8 cellular contexts compared by ENCODE assay signal in the genomic region with DNA sequence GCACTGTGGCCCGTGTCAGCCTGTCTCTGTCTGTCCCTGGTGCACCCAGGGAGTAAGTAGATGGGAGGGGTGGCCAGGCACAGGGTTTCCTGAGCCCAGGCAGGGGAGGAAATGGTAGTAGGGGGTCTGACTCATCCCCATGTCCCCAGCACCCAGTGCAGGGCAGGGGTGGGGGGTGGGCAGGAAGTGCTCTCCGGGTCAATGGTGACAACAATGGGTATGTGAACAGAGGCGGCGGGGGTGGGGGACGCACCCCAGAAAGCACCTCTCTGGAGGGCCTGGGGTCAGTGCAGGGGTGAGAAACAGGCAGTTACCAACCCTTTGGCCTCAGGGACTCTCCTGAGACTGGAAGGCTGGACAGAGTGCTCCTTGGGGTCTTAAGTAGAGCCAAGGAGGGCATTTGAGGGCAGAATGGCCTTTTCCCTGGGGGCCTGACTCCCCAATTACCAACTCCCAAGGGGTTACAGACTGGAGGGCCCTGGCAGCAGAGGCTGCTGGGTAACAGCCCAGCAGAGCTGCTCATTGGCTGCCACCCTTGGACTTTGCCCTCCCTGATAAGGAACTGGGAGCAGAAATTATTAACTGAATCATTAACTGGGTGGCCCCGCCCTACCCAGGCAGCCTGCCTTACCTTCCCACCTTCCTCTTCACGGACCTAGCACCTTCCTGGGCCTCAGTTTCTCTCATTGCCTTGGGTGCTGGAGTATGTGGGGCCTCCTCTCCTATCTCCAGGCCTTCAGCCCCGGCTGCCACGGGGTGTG. TPM values are rescaled to one million over a fixed set of nuclear protein-coding genes. Genes with fewer than 3 reads are reported as not detected.
DNase-seq lines count a peak whose midpoint lies in the region; ATAC-seq and TF ChIP-seq lines count a peak whose summit lies in the region.

No MANE protein-coding gene starts in this region.

- peak; percentile 26 for DNase-seq in stimulated activated CD4-positive, alpha-beta T cell treated with anti-CD3 and anti-CD28 coated beads, Interleukin-15, amount 100 ng/mL, for 24 hours
- DNase-seq in stimulated activated CD4-positive, alpha-beta T cell treated with anti-CD3 and anti-CD28 coated beads, Interleukin-4, amount 100 ng/mL, for 1 hour, result no peak
- peak; percentile 65 for DNase-seq in PC-3
- no peak for DNase-seq in endodermal cell
- peak; percentile 33 to 68 for DNase-seq in stimulated activated naive CD8-positive, alpha-beta T cell treated with anti-CD3 and anti-CD28 coated beads, Interleukin-15, amount 100 ng/mL, for 72 hours
- no peak for DNase-seq in NAMALWA (ENCODE audit: low spot score)

- intact Hi-C loops in PC-3 (cut with micrococcal nuclease), result no loop called here

- no peaks in the 10 kb centered on the region for H3K27me3 ChIP-seq in PC-3 (ENCODE audit: low read length)
- H3K27me3 ChIP-seq in endodermal cell (ENCODE audit: control insufficient read depth, insufficient read depth, low read length, poor library complexity, severe bottlenecking), result no peaks in the 10 kb centered on the region

- H3K4me3 Mint-ChIP-seq in endodermal cell, result no peak overlapping the region
- H3K4me3 Mint-ChIP-seq in stimulated activated naive CD8-positive, alpha-beta T cell treated with anti-CD3 and anti-CD28 coated beads, Interleukin-15, amount 100 ng/mL, for 72 hours, result peak overlapping the region; percentile 32 to 71

- WGBS in endodermal cell (ENCODE audit: insufficient coverage in 1 of 2, insufficient read length in 1 of 2), 2 experiments, result 74 to 83% methylated on average over 7 to 9 of the region's 9 CpGs

- POLR2A ChIA-PET in PC-3 (lab: Charles Lee; ENCODE audit: unreplicated experiment), result no interaction called here

- TF ChIP-seq CTCF in PC-3 (conservative IDR thresholded peaks at IDR 0.05; ENCODE audit: low read depth, low read length) (no peak), endodermal cell (conservative IDR thresholded peaks at IDR 0.05) (no peak)

- no TSS peak for BruUV-seq in PC-3 (replicated peaks; lab: Mats Ljungman, UMichigan)

- H3K9me3 ChIP-seq in PC-3 (ENCODE audit: low read length) (no peaks in the 10 kb centered on the region), endodermal cell (ENCODE audit: control insufficient read depth, low read length) (no peaks in the 10 kb centered on the region)

- H2AFZ ChIP-seq in PC-3 (ENCODE audit: low read length), result peak overlapping the region; percentile 52

- H3K4me2 ChIP-seq in PC-3 (ENCODE audit: low read length), result peak overlapping the region; percentile 58

- CTCF ChIA-PET in PC-3 (lab: Charles Lee), result no interaction called here

- H3K27ac Mint-ChIP-seq in endodermal cell, result peak overlapping the region; percentile 71
- peak overlapping the region; percentile 88 to 94 for H3K27ac Mint-ChIP-seq in stimulated activated naive CD8-positive, alpha-beta T cell treated with anti-CD3 and anti-CD28 coated beads, Interleukin-15, amount 100 ng/mL, for 72 hours

- no peaks in the 10 kb centered on the region for H4K20me1 ChIP-seq in PC-3 (ENCODE audit: low read length)

- H3K4me1 Mint-ChIP-seq in endodermal cell, result peaks cover 37% of the 10 kb centered on the region
- peaks cover 42% of the 10 kb centered on the region for H3K4me1 Mint-ChIP-seq in stimulated activated naive CD8-positive, alpha-beta T cell treated with anti-CD3 and anti-CD28 coated beads, Interleukin-15, amount 100 ng/mL, for 72 hours

- no peaks in the 10 kb centered on the region for H3F3A ChIP-seq in PC-3 (ENCODE audit: low read length, unreplicated experiment)

- H3K9me2 ChIP-seq in PC-3 (replicated peaks; ENCODE audit: low read length), result no peaks in the 10 kb centered on the region

- no peaks in the 10 kb centered on the region for H3K36me3 ChIP-seq in PC-3 (ENCODE audit: low read depth, low read length)
- H3K36me3 ChIP-seq in endodermal cell (ENCODE audit: control insufficient read depth, insufficient read depth, low read length), result no peaks in the 10 kb centered on the region

- no peaks in the 10 kb centered on the region for H3K79me2 ChIP-seq in PC-3 (ENCODE audit: low read length)

- no peak overlapping the region for H3K4me3 ChIP-seq in PC-3 (ENCODE audit: low read length)
- H3K4me3 ChIP-seq in endodermal cell (ENCODE audit: low read length), result no peak overlapping the region

- peaks cover 20% of the 10 kb centered on the region for H3K4me1 ChIP-seq in PC-3 (ENCODE audit: insufficient read depth, low read length)
- peaks cover 37% of the 10 kb centered on the region for H3K4me1 ChIP-seq in endodermal cell (ENCODE audit: control insufficient read depth, insufficient read depth, low read length)

- no peaks in the 10 kb centered on the region for H3K36me3 Mint-ChIP-seq in endodermal cell (ENCODE audit: low read depth)

- peak; percentile 61 for ATAC-seq in PC-3
- peak; percentile 84 for ATAC-seq in stimulated activated naive CD8-positive, alpha-beta T cell treated with anti-CD3 and anti-CD28 coated beads, Interleukin-15, amount 100 ng/mL, for 72 hours
- no peak for ATAC-seq in HG03439 (IDR thresholded peaks at IDR 0.05; ENCODE audit: unreplicated experiment)
- ATAC-seq in GM19035 (IDR thresholded peaks at IDR 0.05; ENCODE audit: unreplicated experiment), result no peak

- H3K27ac ChIP-seq in PC-3 (ENCODE audit: low read length) (peak overlapping the region; percentile 51), endodermal cell (ENCODE audit: low read depth, low read length) (no peak overlapping the region)

- H3K9ac ChIP-seq in PC-3 (ENCODE audit: low read length) (0 out of 2 replicates have a peak overlapping the region, but pooled peaks have one; percentile 19), endodermal cell (ENCODE audit: extremely low read depth, low read length, poor library complexity, severe bottlenecking) (no peak overlapping the region)

- H3K27me3 Mint-ChIP-seq in endodermal cell (ENCODE audit: insufficient read depth), result peaks cover 19% of the 10 kb centered on the region
- H3K27me3 Mint-ChIP-seq in stimulated activated naive CD8-positive, alpha-beta T cell treated with anti-CD3 and anti-CD28 coated beads, Interleukin-15, amount 100 ng/mL, for 72 hours, result peaks cover 18% of the 10 kb centered on the region

- no peaks in the 10 kb centered on the region for H3K9me3 Mint-ChIP-seq in endodermal cell
- no peaks in the 10 kb centered on the region for H3K9me3 Mint-ChIP-seq in stimulated activated naive CD8-positive, alpha-beta T cell treated with anti-CD3 and anti-CD28 coated beads, Interleukin-15, amount 100 ng/mL, for 72 hours

RNA-seq across cellular contexts. Expression of a gene that starts 4.2 kb away (rescaled TPM):
- total RNA-seq in PC-3 (2014; rRNA removed) (5.1 and 7.0 TPM in 2 replicates), endodermal cell (10 to 100 TPM; 30.3 to 61.7 TPM)
- polyA plus RNA-seq in endodermal cell (2013, experiment 1 of 2), result 16.6 TPM
- polyA plus RNA-seq in endodermal cell (2013, experiment 2 of 2), result 14.9 TPM

RNA-seq across cellular contexts. Expression of a gene that starts 35.8 kb away (rescaled TPM):
- total RNA-seq in PC-3 (2014; rRNA removed) (79.2 and 110 TPM in 2 replicates), endodermal cell (100 to 1,000 TPM; 174 to 180 TPM)
- polyA plus RNA-seq in endodermal cell (2013, experiment 1 of 2), result 351 TPM
- polyA plus RNA-seq in endodermal cell (2013, experiment 2 of 2), result 284 TPM

RNA-seq across cellular contexts. Expression of a gene that starts 36.1 kb away (rescaled TPM):
- total RNA-seq in PC-3 (2014; rRNA removed) (132 and 137 TPM in 2 replicates), endodermal cell (10 to 100 TPM; 66.7 to 81.8 TPM)
- polyA plus RNA-seq in endodermal cell (2013, experiment 1 of 2), result 52.7 TPM
- 49.1 TPM for polyA plus RNA-seq in endodermal cell (2013, experiment 2 of 2)

Comparison
In these comparisons a context has a peak if more than half of its experiments do, and no peak if none do; other contexts are left out.
1. DNase-seq: peak in stimulated activated CD4-positive, alpha-beta T cell treated with anti-CD3 and anti-CD28 coated beads, Interleukin-15, amount 100 ng/mL, for 24 hours (single experiment), PC-3 (single experiment) and stimulated activated naive CD8-positive, alpha-beta T cell treated with anti-CD3 and anti-CD28 coated beads, Interleukin-15, amount 100 ng/mL, for 72 hours (2 of 2); none in stimulated activated CD4-positive, alpha-beta T cell treated with anti-CD3 and anti-CD28 coated beads, Interleukin-4, amount 100 ng/mL, for 1 hour (single experiment), endodermal cell (single experiment) and NAMALWA (single experiment).
2. ATAC-seq: peak in PC-3 (single experiment) and stimulated activated naive CD8-positive, alpha-beta T cell treated with anti-CD3 and anti-CD28 coated beads, Interleukin-15, amount 100 ng/mL, for 72 hours (single experiment); none in HG03439 (single experiment) and GM19035 (single experiment).